8 cellular contexts compared by ENCODE assay signal in the genomic region with DNA sequence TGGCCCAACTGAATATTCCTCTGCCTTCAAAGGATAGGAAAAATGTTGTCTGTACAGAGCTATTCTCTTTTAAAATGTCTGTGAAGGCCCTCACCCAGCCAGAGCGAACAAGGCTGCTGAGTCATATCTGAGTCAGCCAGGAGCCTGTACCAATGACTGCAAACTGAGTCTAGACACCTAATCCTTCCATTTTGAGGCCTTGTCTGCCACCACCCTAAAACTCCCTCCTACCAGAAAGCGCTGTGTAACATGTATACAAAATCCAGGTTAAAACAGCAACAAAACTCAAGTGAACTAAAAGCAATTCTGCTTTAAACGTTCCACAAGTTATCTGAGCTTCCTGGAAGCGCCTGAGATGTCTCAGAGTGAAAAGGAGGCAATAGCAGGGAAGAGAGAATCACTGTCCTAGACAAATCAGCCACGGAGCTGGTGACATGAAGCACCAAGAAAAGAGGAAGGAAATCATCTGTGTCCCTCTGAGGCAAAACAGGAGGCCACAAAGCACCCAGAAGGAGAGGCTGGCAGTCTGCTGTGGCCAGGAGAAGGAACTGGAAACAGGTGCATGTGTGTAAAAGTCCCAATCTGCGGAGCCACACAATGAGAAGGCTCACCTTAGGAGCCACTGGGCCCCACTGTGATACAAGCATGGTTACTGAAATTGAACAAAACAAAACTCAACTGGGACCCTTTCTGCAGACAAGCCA. TPM values are rescaled to one million over a fixed set of nuclear protein-coding genes. Genes with fewer than 3 reads are reported as not detected.
DNase-seq lines count a peak whose midpoint lies in the region; ATAC-seq and TF ChIP-seq lines count a peak whose summit lies in the region.

No MANE protein-coding gene starts in this region.

- no peak overlapping the region for H2AFZ ChIP-seq in neuronal stem cell (ENCODE audit: low read length)

- H3K79me1 ChIP-seq in neuronal stem cell (ENCODE audit: low read depth, low read length) = no peaks in the 10 kb centered on the region

- peak; percentile 71 for DNase-seq in CD14-positive monocyte (ENCODE audit: low spot score)
- DNase-seq in activated CD4-positive, alpha-beta T cell treated with anti-CD3 and anti-CD28 coated beads for 48 hours = peak; percentile 79
- DNase-seq in head of caudate nucleus = peak in 28 of 42 donors; percentile 40 to 85 (median 62)
- DNase-seq in stimulated activated CD4-positive, alpha-beta T cell treated with anti-CD3 and anti-CD28 coated beads, TNF-alpha, amount 100 ng/mL, for 4 hours (ENCODE audit: low read depth in 3 of 3) = peak in 2 of 3 experiments; percentile 31 to 38
- DNase-seq in neuronal stem cell (ENCODE audit: low spot score) = no peak
- no peak for DNase-seq in NCI-H524 treated with DMSO at 0.1 percent for 48 hours (lab: John Stamatoyannopoulos, UW)

- no peak for TF ChIP-seq CTCF in CD14-positive monocyte (IDR thresholded peaks at IDR 0.05)

- no peak overlapping the region for H3K4ac ChIP-seq in neuronal stem cell (ENCODE audit: low read length)

- no peak overlapping the region for H3K23ac ChIP-seq in neuronal stem cell (ENCODE audit: low read depth, low read length, poor library complexity)

- ATAC-seq in GM19467 (IDR thresholded peaks at IDR 0.05; ENCODE audit: unreplicated experiment) (peak; percentile 47), HG03575 (IDR thresholded peaks at IDR 0.05; ENCODE audit: extremely low read depth, insufficient number of reproducible peaks, low FRiP score, unreplicated experiment) (peak; percentile 52)

- H2AK5ac ChIP-seq in neuronal stem cell (ENCODE audit: low read depth, low read length) = no peak overlapping the region

- no peak overlapping the region for H2BK15ac ChIP-seq in neuronal stem cell (ENCODE audit: low read length)

- no peak overlapping the region for H4K8ac ChIP-seq in neuronal stem cell (ENCODE audit: low read depth, low read length)

- H3K4me3 Mint-ChIP-seq in CD14-positive monocyte = peak overlapping the region in 1 of 2 donors; percentile 59

- no peak overlapping the region for H3K9ac ChIP-seq in neuronal stem cell (ENCODE audit: low read depth, low read length, poor library complexity)

- H3K36me3 Mint-ChIP-seq in CD14-positive monocyte = peaks cover 41 to 50% of the 10 kb centered on the region in 2 donors

- H3K4me1 ChIP-seq in neuronal stem cell (ENCODE audit: control insufficient read depth in 2 of 2, insufficient read depth in 1 of 2, low read depth in 1 of 2, low read length in 2 of 2) = peaks cover 3 to 6% of the 10 kb centered on the region in 2 donors

- H3K18ac ChIP-seq in neuronal stem cell (ENCODE audit: low read length) = no peak overlapping the region

- H2BK12ac ChIP-seq in neuronal stem cell (ENCODE audit: low read length) = no peak overlapping the region

- H3K4me2 ChIP-seq in neuronal stem cell (ENCODE audit: insufficient read depth, low read length, poor library complexity, severe bottlenecking) = no peak overlapping the region

- H3K14ac ChIP-seq in neuronal stem cell (ENCODE audit: low read length) = no peak overlapping the region

- H3K27me3 ChIP-seq in neuronal stem cell (ENCODE audit: control insufficient read depth in 3 of 3, insufficient read depth in 3 of 3, low read depth in 1 of 3, low read length in 3 of 3) = no peaks in the 10 kb centered on the region

- peaks cover 26% of the 10 kb centered on the region for H3K4me1 Mint-ChIP-seq in CD14-positive monocyte

- no CpG with 5 or more reads among the region's 6 CpGs for WGBS in neuronal stem cell (ENCODE audit: extremely low coverage in 2 of 2, insufficient read length in 2 of 2, insufficient replicate concordance in 1 of 2), 2 donors

- peak overlapping the region; percentile 78 to 89 (median 84) for H3K27ac Mint-ChIP-seq in CD14-positive monocyte

- H3K4me3 ChIP-seq in neuronal stem cell (ENCODE audit: low read length in 2 of 2) = no peak overlapping the region

- H2BK5ac ChIP-seq in neuronal stem cell (ENCODE audit: low read length) = no peak overlapping the region

- H4K91ac ChIP-seq in neuronal stem cell (ENCODE audit: low read depth, low read length, poor library complexity) = no peak overlapping the region

- no peak overlapping the region for H3K27ac ChIP-seq in neuronal stem cell (replicated peaks; ENCODE audit: low read length)

- H3K27me3 Mint-ChIP-seq in CD14-positive monocyte (ENCODE audit: low read depth in 3 of 3) = peaks cover 7 to 15% (median 8%) of the 10 kb centered on the region in 3 donors

- intact Hi-C loops in CD14-positive monocyte (cut with micrococcal nuclease) = loop anchor here in 1 of 2 donors (10.0 kb wide), 1 partner anchor 51 kb away; the partner anchor contains the start of gene TMEM272
- intact Hi-C loops in head of caudate nucleus (cut with DNase I) = no loop called here

- peaks cover 0 to 1% of the 10 kb centered on the region in 2 donors for H3K36me3 ChIP-seq in neuronal stem cell (replicated peaks in 1 of 2; ENCODE audit: control insufficient read depth in 2 of 2, insufficient read depth in 2 of 2, low read length in 2 of 2)

- no peak overlapping the region for H2BK120ac ChIP-seq in neuronal stem cell (ENCODE audit: low read depth, low read length)

- no peaks in the 10 kb centered on the region for H3K9me3 ChIP-seq in neuronal stem cell (replicated peaks in 1 of 2; ENCODE audit: control insufficient read depth in 2 of 2, insufficient read depth in 1 of 2, low read depth in 1 of 2, low read length in 2 of 2)

- H3K9me3 Mint-ChIP-seq in CD14-positive monocyte = no peaks in the 10 kb centered on the region

RNA-seq across cellular contexts. Expression of gene DHRS12, which starts 10.2 kb away (rescaled TPM):
- 10 to 100 TPM; 20.0 to 20.2 TPM for polyA plus RNA-seq in CD14-positive monocyte
- polyA plus RNA-seq in neuronal stem cell (2013, experiment 1 of 2) = 18.5 TPM
- 20.4 TPM for polyA plus RNA-seq in neuronal stem cell (2013, experiment 2 of 2)

RNA-seq across cellular contexts. Expression of gene TMEM272, which starts 51.3 kb away (rescaled TPM):
- not detected for polyA plus RNA-seq in CD14-positive monocyte
- polyA plus RNA-seq in neuronal stem cell (2013, experiment 1 of 2) = 0.04 TPM
- polyA plus RNA-seq in neuronal stem cell (2013, experiment 2 of 2) = 0.03 TPM

Comparison
In these comparisons a context has a peak if more than half of its experiments do, and no peak if none do; other contexts are left out.
1. DNase-seq: peak in CD14-positive monocyte (single experiment), activated CD4-positive, alpha-beta T cell treated with anti-CD3 and anti-CD28 coated beads for 48 hours (single experiment), head of caudate nucleus (28 of 42) and stimulated activated CD4-positive, alpha-beta T cell treated with anti-CD3 and anti-CD28 coated beads, TNF-alpha, amount 100 ng/mL, for 4 hours (2 of 3); none in neuronal stem cell (single experiment) and NCI-H524 treated with DMSO at 0.1 percent for 48 hours (single experiment).